Comparison of ENCODE assay signal across 24 cellular contexts in genomic region chr5:138913773-138914172, GRCh38. TPM values are rescaled to one million over a fixed set of nuclear protein-coding genes. Genes with fewer than 3 reads are reported as not detected.
DNase-seq lines count a peak whose midpoint lies in the region; ATAC-seq and TF ChIP-seq lines count a peak whose summit lies in the region.
"Had no signal": no experiment of that assay in that cellular context is flagged by ENCODE, and none has a peak within 500 bp of the region (broad histone marks: within the 10 kb centered on the region; RNA-seq: fewer than 3 reads in every experiment).

No MANE protein-coding gene starts in this region.

- peak in 1 of 4 donors; percentile 44 for ATAC-seq in heart left ventricle
- no peak for ATAC-seq in Right ventricle myocardium inferior
- peak; percentile 31 to 48 for ATAC-seq in right cardiac atrium
- ATAC-seq: A549, GM12878 had no signal

- H3K79me2 ChIP-seq in neural progenitor cell (ENCODE audit: low read depth), result no peaks in the 10 kb centered on the region

- TF ChIP-seq CTCF in heart left ventricle (IDR thresholded peaks at IDR 0.05) (no peak), left ventricle myocardium inferior (IDR thresholded peaks at IDR 0.05; ENCODE audit: borderline replicate concordance) (no peak), neural progenitor cell (IDR thresholded peaks at IDR 0.05) (no peak)

- H3K9me3 Mint-ChIP-seq in neural progenitor cell, result no peaks in the 10 kb centered on the region
- H3K9me3 Mint-ChIP-seq: CD14-positive monocyte; CD4-positive, alpha-beta T cell; CD8-positive, alpha-beta memory T cell had no signal

- H3K27me3 ChIP-seq in heart left ventricle, result no peaks in the 10 kb centered on the region
- no peaks in the 10 kb centered on the region for H3K27me3 ChIP-seq in left ventricle myocardium inferior (ENCODE audit: low read depth)
- H3K27me3 ChIP-seq in right cardiac atrium (ENCODE audit: control insufficient read depth, insufficient read depth), result no peaks in the 10 kb centered on the region
- no peaks in the 10 kb centered on the region for H3K27me3 ChIP-seq in neural progenitor cell
- H3K27me3 ChIP-seq: BE2C; BLaER1 treated with 17β-estradiol and CSF1 and Interleukin-3, amounts not matched to agents 10 nM and 100 nM had no signal

- no peak for TF ChIP-seq POLR2A in heart left ventricle (IDR thresholded peaks at IDR 0.05)

- no peak overlapping the region for H3K9ac ChIP-seq in neural progenitor cell
- H3K9ac ChIP-seq: BLaER1 treated with 17β-estradiol and CSF1 and Interleukin-3, amounts not matched to agents 10 nM and 100 nM; GM23248 had no signal

- no peak overlapping the region for H3K4me3 Mint-ChIP-seq in neural progenitor cell
- H3K4me3 Mint-ChIP-seq: CD14-positive monocyte; CD4-positive, alpha-beta T cell; CD8-positive, alpha-beta memory T cell had no signal

- H2AFZ ChIP-seq in neural progenitor cell (replicated peaks), result no peak overlapping the region
- H2AFZ ChIP-seq: GM23248 had no signal

- WGBS in heart left ventricle, 4 donors, result 66 to 80% (median 72%) methylated on average over 3 of the region's 3 CpGs
- 78% methylated on average over 3 of the region's 3 CpGs for WGBS in right cardiac atrium

- H3K27me3 Mint-ChIP-seq in neural progenitor cell (ENCODE audit: insufficient read depth, low read depth), result peaks cover 2% of the 10 kb centered on the region
- H3K27me3 Mint-ChIP-seq: CD4-positive, alpha-beta T cell had no signal

- H3K4me1 ChIP-seq in heart left ventricle (peaks cover 0 to 33% (median 14%) of the 10 kb centered on the region in 12 donors), left ventricle myocardium inferior (peaks cover 50% of the 10 kb centered on the region), right cardiac atrium (ENCODE audit: control insufficient read depth, insufficient read depth, low read length) (peaks cover 2% of the 10 kb centered on the region), neural progenitor cell (peaks cover 5% of the 10 kb centered on the region)
- H3K4me1 ChIP-seq: A549 had no signal

- H3K27ac Mint-ChIP-seq in neural progenitor cell, result no peak overlapping the region
- H3K27ac Mint-ChIP-seq: CD14-positive monocyte; CD4-positive, alpha-beta T cell; CD8-positive, alpha-beta memory T cell had no signal

- peak overlapping the region in 11 of 12 donors; percentile 28 to 73 (median 62) for H3K27ac ChIP-seq in heart left ventricle
- peak overlapping the region; percentile 78 for H3K27ac ChIP-seq in left ventricle myocardium inferior (replicated peaks)
- no peak overlapping the region for H3K27ac ChIP-seq in right cardiac atrium (ENCODE audit: low read length)
- H3K27ac ChIP-seq in neural progenitor cell, result no peak overlapping the region
- H3K27ac ChIP-seq: A549; BLaER1 treated with 17β-estradiol and CSF1 and Interleukin-3, amounts not matched to agents 10 nM and 100 nM; GM23248 had no signal

- H3F3A ChIP-seq in neural progenitor cell (ENCODE audit: low read depth), result peaks cover 12% of the 10 kb centered on the region

- H3K4me2 ChIP-seq in neural progenitor cell, result no peak overlapping the region
- H3K4me2 ChIP-seq: A549; BLaER1 treated with 17β-estradiol and CSF1 and Interleukin-3, amounts not matched to agents 10 nM and 100 nM had no signal

- peaks cover 3% of the 10 kb centered on the region for H3K4me1 Mint-ChIP-seq in neural progenitor cell
- H3K4me1 Mint-ChIP-seq: CD8-positive, alpha-beta memory T cell had no signal

- H3K4me3 ChIP-seq in heart left ventricle (no peak overlapping the region), left ventricle myocardium inferior (no peak overlapping the region), right cardiac atrium (ENCODE audit: low read length) (no peak overlapping the region), neural progenitor cell (no peak overlapping the region)
- H3K4me3 ChIP-seq: A549; BLaER1 treated with 17β-estradiol and CSF1 and Interleukin-3, amounts not matched to agents 10 nM and 100 nM; GM12878; GM23248 had no signal

- H3K36me3 ChIP-seq in heart left ventricle (peaks cover 0 to 57% (median 21%) of the 10 kb centered on the region in 9 donors), left ventricle myocardium inferior (peaks cover 18% of the 10 kb centered on the region), neural progenitor cell (peaks cover 4% of the 10 kb centered on the region)
- H3K36me3 ChIP-seq: BE2C had no signal

- intact Hi-C loops in heart left ventricle (cut with DNase I), result no loop called here
- intact Hi-C loops in Right ventricle myocardium inferior (cut with DNase I), result no loop called here
- intact Hi-C loops in left ventricle myocardium inferior (cut with micrococcal nuclease), result no loop called here
- intact Hi-C loops in right cardiac atrium (cut with DNase I), result no loop called here

- H3K9me3 ChIP-seq in heart left ventricle (no peaks in the 10 kb centered on the region), left ventricle myocardium inferior (replicated peaks) (no peaks in the 10 kb centered on the region), right cardiac atrium (ENCODE audit: control insufficient read depth, low read length) (no peaks in the 10 kb centered on the region), neural progenitor cell (ENCODE audit: low read depth) (no peaks in the 10 kb centered on the region)
- H3K9me3 ChIP-seq: A549, BE2C had no signal

- DNase-seq in heart left ventricle, result no peak
- no peak for DNase-seq in Right ventricle myocardium inferior (ENCODE audit: missing footprints)
- no peak for DNase-seq in left ventricle myocardium inferior
- DNase-seq in right cardiac atrium, result no peak
- DNase-seq in neural progenitor cell (ENCODE audit: low spot score), result no peak
- DNase-seq in anterior cingulate cortex (lab: John Stamatoyannopoulos, UW), result no peak
- DNase-seq: 8988T; ACHN; AML-193; BE2C; CD4-positive, alpha-beta T cell; CD8-positive, alpha-beta memory T cell; DMS 273 treated with DMSO at 0.1 percent for 48 hours; DMS79; EL; GDM1; GM23248; H7; HCEC 1CT had no signal

- H4K20me1 ChIP-seq in neural progenitor cell (ENCODE audit: low read depth), result peaks cover 8% of the 10 kb centered on the region

- H3K36me3 Mint-ChIP-seq in neural progenitor cell, result peaks cover 30% of the 10 kb centered on the region

RNA-seq across cellular contexts. Expression of gene LRRTM2, which starts 38.6 kb away (rescaled TPM):
- total RNA-seq in heart left ventricle (under 1 TPM in 2 of 9 donors, not detected in 7; 0.16 TPM), Right ventricle myocardium inferior (not detected), left ventricle myocardium inferior (not detected), right cardiac atrium (under 1 TPM in 2 of 4 donors, not detected in 2; 0.17 to 0.31 TPM), neural progenitor cell (ENCODE audit: low replicate concordance) (not detected in 2 replicates)
- polyA plus RNA-seq in heart left ventricle (under 1 TPM; 0.06 to 0.23 TPM), right cardiac atrium (0.07 TPM)
- total RNA-seq: CD8-positive, alpha-beta memory T cell; H1; H7 had no signal
- polyA plus RNA-seq: A549; CD8-positive, alpha-beta memory T cell; H1 had no signal

Comparison
In these comparisons a context has a peak if more than half of its experiments do, and no peak if none do; other contexts are left out.
1. H3K27ac ChIP-seq: peak in heart left ventricle (11 of 12) and left ventricle myocardium inferior (single experiment); none in right cardiac atrium (single experiment) and neural progenitor cell (single experiment).